ENCODE assay signal across 16 cellular contexts in the genomic region with DNA sequence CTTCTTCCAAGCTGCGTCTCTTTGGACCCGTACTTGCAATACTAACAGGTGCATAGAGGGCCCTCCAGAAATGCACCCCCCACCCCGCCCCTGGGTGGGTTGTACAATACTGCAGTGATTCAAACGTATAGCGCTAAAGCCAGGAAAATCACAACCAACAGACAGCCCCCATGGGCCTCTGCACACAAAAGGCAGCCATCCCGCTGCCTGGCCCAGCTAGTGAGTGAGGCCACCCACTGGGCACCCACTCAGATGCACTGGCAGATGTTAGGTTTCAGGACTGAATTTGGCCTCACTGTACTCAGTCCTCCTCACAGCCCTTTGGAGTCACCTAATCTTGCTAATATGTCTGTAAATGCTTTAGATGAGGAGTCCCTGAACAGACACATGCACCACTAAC.
"Had no signal": no experiment of that assay in that cellular context is flagged by ENCODE, and none has a peak within 500 bp of the region (broad histone marks: within the 10 kb centered on the region; RNA-seq: fewer than 3 reads in every experiment).

No MANE protein-coding gene starts in this region.

- H3K9me3 Mint-ChIP-seq: central memory CD8-positive, alpha-beta T cell; effector memory CD8-positive, alpha-beta T cell; naive thymus-derived CD4-positive, alpha-beta T cell; stimulated activated memory B cell treated with anti-CD40 and anti-IgM and Interleukin-4, amounts not matched to agents 10 μg/mL and 1 μg/mL and 100 μg/mL, for 72 hours; stimulated activated naive CD8-positive, alpha-beta T cell treated with anti-CD3 and anti-CD28 coated beads, Interleukin-15, Interleukin-2, amounts not matched to agents 100 ng/mL and 50 ng/mL, for 24 hours had no signal

- ATAC-seq: effector memory CD8-positive, alpha-beta T cell; foreskin keratinocyte; heart left ventricle; left lobe of liver; naive thymus-derived CD4-positive, alpha-beta T cell; right lobe of liver; stimulated activated memory B cell treated with anti-CD40 and anti-IgM and Interleukin-4, amounts not matched to agents 10 μg/mL and 1 μg/mL and 100 μg/mL, for 72 hours had no signal

- H3K4me1 Mint-ChIP-seq: central memory CD8-positive, alpha-beta T cell; naive thymus-derived CD4-positive, alpha-beta T cell; stimulated activated memory B cell treated with anti-CD40 and anti-IgM and Interleukin-4, amounts not matched to agents 10 μg/mL and 1 μg/mL and 100 μg/mL, for 72 hours had no signal

- H3K36me3 Mint-ChIP-seq: naive thymus-derived CD4-positive, alpha-beta T cell; stimulated activated memory B cell treated with anti-CD40 and anti-IgM and Interleukin-4, amounts not matched to agents 10 μg/mL and 1 μg/mL and 100 μg/mL, for 72 hours had no signal

- H3K4me3 Mint-ChIP-seq: central memory CD8-positive, alpha-beta T cell; effector memory CD8-positive, alpha-beta T cell; naive thymus-derived CD4-positive, alpha-beta T cell; stimulated activated memory B cell treated with anti-CD40 and anti-IgM and Interleukin-4, amounts not matched to agents 10 μg/mL and 1 μg/mL and 100 μg/mL, for 72 hours; stimulated activated naive CD8-positive, alpha-beta T cell treated with anti-CD3 and anti-CD28 coated beads, Interleukin-15, Interleukin-2, amounts not matched to agents 100 ng/mL and 50 ng/mL, for 24 hours had no signal

- H3K27ac Mint-ChIP-seq: effector memory CD8-positive, alpha-beta T cell; naive thymus-derived CD4-positive, alpha-beta T cell; progenitor cell of endocrine pancreas; stimulated activated memory B cell treated with anti-CD40 and anti-IgM and Interleukin-4, amounts not matched to agents 10 μg/mL and 1 μg/mL and 100 μg/mL, for 72 hours; stimulated activated naive CD8-positive, alpha-beta T cell treated with anti-CD3 and anti-CD28 coated beads, Interleukin-15, Interleukin-2, amounts not matched to agents 100 ng/mL and 50 ng/mL, for 24 hours had no signal

- DNase-seq: effector memory CD8-positive, alpha-beta T cell; foreskin keratinocyte; heart left ventricle; islet precursor cell; mammary epithelial cell; naive thymus-derived CD4-positive, alpha-beta T cell; ovary; right lobe of liver; stimulated activated CD4-positive, alpha-beta T cell treated with anti-CD3 and anti-CD28 coated beads, Interleukin-4, amount 100 ng/mL, for 1 hour; stimulated activated CD8-positive, alpha-beta memory T cell treated with anti-CD3 and anti-CD28 coated beads, Interleukin-4, amount 100 ng/mL, for 48 hours; transverse colon had no signal
